Comparison of ENCODE assay signal across 8 cellular contexts in the genomic region with DNA sequence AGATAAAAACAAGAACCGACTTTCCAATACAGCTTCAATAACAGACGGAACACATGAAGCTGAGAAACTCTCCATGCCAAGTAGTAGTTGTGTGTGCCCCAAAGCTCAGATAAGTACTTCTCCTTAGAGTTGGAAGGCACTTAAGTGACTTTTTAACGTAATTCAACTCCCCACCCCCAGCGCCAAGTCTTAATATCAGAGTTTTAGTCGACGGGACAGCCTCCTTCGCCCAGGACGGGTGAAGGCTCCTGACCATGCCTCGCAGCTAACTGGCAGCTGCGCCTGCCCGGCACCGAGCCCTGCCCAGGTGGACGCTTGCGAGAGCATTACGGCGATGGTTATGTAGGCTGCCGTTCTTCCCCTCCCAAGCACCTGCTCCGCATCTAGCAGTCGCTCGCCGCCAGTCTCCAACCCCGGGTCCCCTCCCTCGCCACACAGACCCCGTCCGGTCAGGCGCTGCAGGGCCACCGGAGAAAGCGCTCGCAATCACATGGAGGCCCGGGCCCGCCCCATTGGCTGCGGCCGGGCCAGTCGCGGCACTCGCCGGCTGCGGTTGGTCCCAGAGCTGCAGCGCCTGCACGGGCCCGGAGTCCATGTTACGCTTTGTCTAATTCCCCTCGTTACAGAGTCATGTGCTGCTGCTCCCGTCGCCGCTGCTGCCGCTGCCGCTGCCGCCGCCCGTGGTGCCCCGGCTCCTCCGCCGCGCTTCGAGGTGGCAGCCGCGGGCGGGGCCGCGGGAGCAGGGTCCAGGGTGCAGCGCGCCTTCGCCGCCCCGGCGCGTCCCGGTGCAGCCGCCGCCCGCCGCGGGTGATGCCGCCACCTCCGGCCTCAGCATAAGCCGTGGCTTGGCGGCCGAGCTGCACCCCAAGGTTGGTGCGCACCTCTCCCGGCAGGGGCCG. TPM values are rescaled to one million over a fixed set of nuclear protein-coding genes. Genes with fewer than 3 reads are reported as not detected.
DNase-seq lines count a peak whose midpoint lies in the region; ATAC-seq and TF ChIP-seq lines count a peak whose summit lies in the region.

A gene (plus strand): TSS at position 610 of the 899 bp plus-strand sequence. CDS start 112,037 bp downstream, outside the sequence.

- peak; percentile 70 for ATAC-seq in GM21447 (IDR thresholded peaks at IDR 0.05; ENCODE audit: unreplicated experiment)

- H3K9ac ChIP-seq in HUES64 (ENCODE audit: low read depth, low read length), result peak within 1 kb of the TSS; percentile 95
- H3K9ac ChIP-seq in OCI-LY3 (ENCODE audit: low read length), result peak within 1 kb of the TSS; percentile 79
- H3K9ac ChIP-seq in mucosa of rectum (ENCODE audit: low read depth in 1 of 2, low read length in 2 of 2), result peak within 1 kb of the TSS; percentile 70 to 76

- no peaks in the 10 kb centered on the region for H4K20me1 ChIP-seq in OCI-LY3 (ENCODE audit: insufficient read depth, low read length)

- H3K4me3 ChIP-seq in HUES64 (ENCODE audit: low read length) (peak within 1 kb of the TSS; percentile 82), OCI-LY3 (ENCODE audit: low read length) (peak within 1 kb of the TSS; percentile 85), mucosa of rectum (ENCODE audit: low read length in 2 of 2) (peak within 1 kb of the TSS; percentile 83 to 86)

- peak within 1 kb of the TSS; percentile 79 for H2AFZ ChIP-seq in OCI-LY3 (ENCODE audit: low read depth, low read length)

- H3K79me2 ChIP-seq in OCI-LY3 (ENCODE audit: low read length), result peaks cover 11% of the 10 kb centered on the region

- H3K27me3 ChIP-seq in HUES64 (ENCODE audit: insufficient read depth, low read length) (peaks cover 11% of the 10 kb centered on the region), OCI-LY3 (ENCODE audit: low read depth, low read length) (no peaks in the 10 kb centered on the region), mucosa of rectum (ENCODE audit: control insufficient read depth in 2 of 2, insufficient read depth in 2 of 2, low read length in 2 of 2) (no peaks in the 10 kb centered on the region)

- H3K4me2 ChIP-seq in OCI-LY3 (ENCODE audit: low read length), result peak within 1 kb of the TSS; percentile 91

- H3K36me3 ChIP-seq in HUES64 (ENCODE audit: insufficient read depth, low read length) (peaks cover 5% of the 10 kb centered on the region), OCI-LY3 (replicated peaks; ENCODE audit: low read depth, low read length) (no peaks in the 10 kb centered on the region), mucosa of rectum (ENCODE audit: control insufficient read depth in 2 of 2, insufficient read depth in 2 of 2, low read length in 2 of 2) (no peaks in the 10 kb centered on the region)

- WGBS in HUES64, result 1% methylated on average over 82 of the region's 82 CpGs

- TF ChIP-seq CTCF in OCI-LY3 (IDR thresholded peaks at IDR 0.05; ENCODE audit: low read depth, low read length), result no peak

- peaks cover 13% of the 10 kb centered on the region for H3K4me1 ChIP-seq in HUES64 (ENCODE audit: insufficient read depth, low read length)
- peaks cover 28% of the 10 kb centered on the region for H3K4me1 ChIP-seq in OCI-LY3 (ENCODE audit: low read length)
- peaks cover 6 to 15% of the 10 kb centered on the region in 2 donors for H3K4me1 ChIP-seq in mucosa of rectum (ENCODE audit: control insufficient read depth in 2 of 2, insufficient read depth in 2 of 2, low read length in 2 of 2)

- H3K27ac ChIP-seq in HUES64 (ENCODE audit: low read depth, low read length) (peak within 1 kb of the TSS; percentile 80), OCI-LY3 (ENCODE audit: low read length) (peak within 1 kb of the TSS; percentile 47), mucosa of rectum (ENCODE audit: low read depth in 2 of 2, low read length in 2 of 2) (peak within 1 kb of the TSS; percentile 90)

- H3K9me3 ChIP-seq in HUES64 (ENCODE audit: insufficient read depth, low read depth, low read length) (no peaks in the 10 kb centered on the region), OCI-LY3 (ENCODE audit: insufficient read depth, low read length) (no peaks in the 10 kb centered on the region), mucosa of rectum (ENCODE audit: control insufficient read depth in 2 of 2, low read length in 2 of 2) (no peaks in the 10 kb centered on the region)

- DNase-seq in DMS114 treated with DMSO at 0.1 percent for 48 hours (lab: John Stamatoyannopoulos, UW; ENCODE audit: unreplicated experiment), result peak; percentile 83
- DNase-seq in activated T-cell treated with anti-CD3 and anti-CD28 coated beads, Interleukin-2, amount 50 U/mL, for 1 hour, result peak; percentile 70
- DNase-seq in erythroblast (lab: John Stamatoyannopoulos, UW), result peak; percentile 89
- DNase-seq in stimulated activated CD8-positive, alpha-beta memory T cell treated with anti-CD3 and anti-CD28 coated beads, Interleukin-7, amount 100 ng/mL, for 1 hour (ENCODE audit: low read depth in 2 of 2), result peak; percentile 25 to 34

- TF ChIP-seq POLR2A in erythroblast (IDR thresholded peaks at IDR 0.05; ENCODE audit: low read length), result peak; percentile 39

RNA-seq across cellular contexts. Expression of the gene that starts here (rescaled TPM):
- 34.0 TPM for polyA plus RNA-seq in HUES64 (2013, experiment 1 of 2)
- polyA plus RNA-seq in HUES64 (2013, experiment 2 of 2), result 34.5 TPM

Comparison
In these comparisons a context has a peak if more than half of its experiments do, and no peak if none do; other contexts are left out.
1. Peak in every context shown above with its lines: DNase-seq, ATAC-seq, H3K4me3 ChIP-seq and H3K27ac ChIP-seq.
2. DNase-seq: peak in every context shown above with its lines; median percentile 89 in erythroblast; 83 in DMS114 treated with DMSO at 0.1 percent for 48 hours; 70 in activated T-cell treated with anti-CD3 and anti-CD28 coated beads, Interleukin-2, amount 50 U/mL, for 1 hour; 30 in stimulated activated CD8-positive, alpha-beta memory T cell treated with anti-CD3 and anti-CD28 coated beads, Interleukin-7, amount 100 ng/mL, for 1 hour.